Comparison of ENCODE assay signal across 11 cellular contexts in genomic region chr22:50085211-50085999, GRCh38. TPM values are rescaled to one million over a fixed set of nuclear protein-coding genes. Genes with fewer than 3 reads are reported as not detected.
DNase-seq lines count a peak whose midpoint lies in the region; ATAC-seq and TF ChIP-seq lines count a peak whose summit lies in the region.
"Had no signal": no experiment of that assay in that cellular context is flagged by ENCODE, and none has a peak within 500 bp of the region (broad histone marks: within the 10 kb centered on the region; RNA-seq: fewer than 3 reads in every experiment).

Gene MLC1 (minus strand): TSS chr22:50085426. CDS start chr22:50084902, 524 bp downstream.

- DNase-seq in CMK (ENCODE audit: low read depth) (peak; percentile 62), MV-4-11 (lab: John Stamatoyannopoulos, UW) (peak; percentile 92), HFFc6 (no peak), NCI-H524 treated with DMSO at 0.1 percent for 48 hours (lab: John Stamatoyannopoulos, UW) (no peak), mesenteric fat pad (ENCODE audit: low spot score) (no peak)
- DNase-seq in activated naive CD8-positive, alpha-beta T cell treated with anti-CD3 and anti-CD28 coated beads, Interleukin-2, amount 10 ng/mL, durations not matched to agents 7 days and 5 days = peak; percentile 52
- DNase-seq: activated effector memory CD4-positive, alpha-beta T cell treated with Interleukin-2 at 50 U/mL for 16 hours; NCI-H510A; tibial artery had no signal

- H3K4me3 Mint-ChIP-seq in activated naive CD8-positive, alpha-beta T cell treated with anti-CD3 and anti-CD28 coated beads, Interleukin-2, amount 10 ng/mL, durations not matched to agents 7 days and 5 days = no peak within 1 kb of the TSS
- no peak within 1 kb of the TSS for H3K4me3 Mint-ChIP-seq in HFFc6

- H3K9me3 ChIP-seq in mononuclear cell (ENCODE audit: low read depth, low read length) = no peaks in the 10 kb centered on the region

- peaks cover 7% of the 10 kb centered on the region for H3K4me1 Mint-ChIP-seq in activated naive CD8-positive, alpha-beta T cell treated with anti-CD3 and anti-CD28 coated beads, Interleukin-2, amount 10 ng/mL, durations not matched to agents 7 days and 5 days
- no peaks in the 10 kb centered on the region for H3K4me1 Mint-ChIP-seq in HFFc6 (ENCODE audit: low read depth)

- POLR2A ChIA-PET in activated naive CD8-positive, alpha-beta T cell treated with anti-CD3 and anti-CD28 coated beads, Interleukin-2, amount 10 ng/mL, durations not matched to agents 7 days and 5 days (lab: Charles Lee) = interaction anchor here (0.8 to 3.1 kb wide), 8 partner anchors 9 to 114 kb away, joined by 3 to 31 read pairs (median 4); no protein-coding TSS in a partner anchor

- H3K27me3 ChIP-seq in mononuclear cell (ENCODE audit: insufficient read depth, low read length) = no peaks in the 10 kb centered on the region

- ATAC-seq in activated naive CD8-positive, alpha-beta T cell treated with anti-CD3 and anti-CD28 coated beads, Interleukin-2, amount 10 ng/mL, durations not matched to agents 7 days and 5 days (ENCODE audit: low read depth) = no peak
- no peak for ATAC-seq in HG02763 (IDR thresholded peaks at IDR 0.05; ENCODE audit: unreplicated experiment)

- H3K9me3 Mint-ChIP-seq in activated naive CD8-positive, alpha-beta T cell treated with anti-CD3 and anti-CD28 coated beads, Interleukin-2, amount 10 ng/mL, durations not matched to agents 7 days and 5 days = peaks cover 16% of the 10 kb centered on the region
- H3K9me3 Mint-ChIP-seq in HFFc6 = peaks cover 17% of the 10 kb centered on the region

- H3K36me3 Mint-ChIP-seq in activated naive CD8-positive, alpha-beta T cell treated with anti-CD3 and anti-CD28 coated beads, Interleukin-2, amount 10 ng/mL, durations not matched to agents 7 days and 5 days = peaks cover 9% of the 10 kb centered on the region
- peaks cover 9% of the 10 kb centered on the region; the same call in 1 of the 2 replicates for H3K36me3 Mint-ChIP-seq in HFFc6 (ENCODE audit: low read depth)

- peaks cover 4% of the 10 kb centered on the region for H3K27me3 Mint-ChIP-seq in activated naive CD8-positive, alpha-beta T cell treated with anti-CD3 and anti-CD28 coated beads, Interleukin-2, amount 10 ng/mL, durations not matched to agents 7 days and 5 days
- peaks cover 37% of the 10 kb centered on the region for H3K27me3 Mint-ChIP-seq in HFFc6 (ENCODE audit: insufficient read depth)

- no peak for TF ChIP-seq CTCF in HFFc6 (IDR thresholded peaks at IDR 0.05)

- peak within 1 kb of the TSS; percentile 26 for H3K4me3 ChIP-seq in mononuclear cell (ENCODE audit: low read length)
- H3K4me3 ChIP-seq: tibial artery had no signal

- peaks cover 22% of the 10 kb centered on the region for H3K4me1 ChIP-seq in mononuclear cell (ENCODE audit: insufficient read depth, low read length)

- no peak within 1 kb of the TSS for H3K27ac Mint-ChIP-seq in activated naive CD8-positive, alpha-beta T cell treated with anti-CD3 and anti-CD28 coated beads, Interleukin-2, amount 10 ng/mL, durations not matched to agents 7 days and 5 days
- H3K27ac Mint-ChIP-seq in HFFc6 = no peak within 1 kb of the TSS

RNA-seq across cellular contexts. Expression of gene MLC1, which starts in this region (rescaled TPM):
- 1 to 10 TPM; 4.2 to 4.9 TPM for total RNA-seq in activated naive CD8-positive, alpha-beta T cell treated with anti-CD3 and anti-CD28 coated beads, Interleukin-2, amount 10 ng/mL, durations not matched to agents 7 days and 5 days
- total RNA-seq in mononuclear cell = 2.8 TPM
- total RNA-seq in HFFc6 (2021; fragmentation: NEBNext Ultra II Directional; extraction: Animal tissue kit (Norgen Biotek cat#: 25700)) = not detected
- 0.26 TPM for total RNA-seq in mesenteric fat pad

Comparison
In these comparisons a context has a peak if more than half of its experiments do, and no peak if none do; other contexts are left out.
1. DNase-seq: peak in CMK (single experiment), MV-4-11 (single experiment) and activated naive CD8-positive, alpha-beta T cell treated with anti-CD3 and anti-CD28 coated beads, Interleukin-2, amount 10 ng/mL, durations not matched to agents 7 days and 5 days (single experiment); none in HFFc6 (single experiment), NCI-H524 treated with DMSO at 0.1 percent for 48 hours (single experiment) and mesenteric fat pad (single experiment).